Comparison of ENCODE assay signal across 8 cellular contexts in the genomic region with DNA sequence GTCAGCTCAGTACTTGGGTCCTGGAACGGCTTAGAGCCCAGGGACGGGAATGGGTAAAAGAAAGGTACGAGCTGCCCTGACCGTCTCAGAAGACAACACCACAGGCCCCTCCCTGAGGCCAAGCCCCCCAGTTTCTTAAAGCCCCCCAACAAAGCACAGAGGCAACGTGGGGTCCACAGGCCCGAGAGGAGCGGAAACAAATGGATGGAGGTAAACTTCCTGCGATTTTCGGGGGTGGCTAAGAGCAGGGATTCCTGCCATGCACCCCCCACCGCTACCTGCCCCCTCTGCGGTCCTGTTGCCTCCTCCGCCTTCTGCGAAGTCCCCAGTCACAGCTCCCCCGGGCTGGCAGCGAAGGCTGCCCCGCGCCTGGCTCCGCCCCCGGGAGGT. TPM values are rescaled to one million over a fixed set of nuclear protein-coding genes. Genes with fewer than 3 reads are reported as not detected.
A peak's percentile ranks its signal among the peaks of the same experiment; 100 is the strongest.
DNase-seq lines count a peak whose midpoint lies in the region; ATAC-seq and TF ChIP-seq lines count a peak whose summit lies in the region.

No MANE protein-coding gene starts in this region.

- peaks cover 16% of the 10 kb centered on the region for H3K27me3 Mint-ChIP-seq in CD4-positive, alpha-beta T cell

- no peak for TF ChIP-seq POLR2A in thyroid gland (IDR thresholded peaks at IDR 0.05)

- no peak for TF ChIP-seq CTCF in CD4-positive, alpha-beta T cell (IDR thresholded peaks at IDR 0.05)
- no peak for TF ChIP-seq CTCF in lung (IDR thresholded peaks at IDR 0.05; ENCODE audit: control extremely low read depth, extremely low read depth)
- no peak for TF ChIP-seq CTCF in thyroid gland (IDR thresholded peaks at IDR 0.05)

- H3K4me3 Mint-ChIP-seq in CD4-positive, alpha-beta T cell, result peak overlapping the region; percentile 78

- H3K4me1 Mint-ChIP-seq in CD4-positive, alpha-beta T cell (ENCODE audit: low read depth), result peaks cover 10% of the 10 kb centered on the region

- no peaks in the 10 kb centered on the region for H3K9me3 ChIP-seq in CD4-positive, alpha-beta T cell (ENCODE audit: control insufficient read depth, low read length)
- H3K9me3 ChIP-seq in lung (ENCODE audit: control insufficient read depth in 2 of 2, insufficient read depth in 1 of 2, low read length in 1 of 2), result peaks cover 0 to 2% of the 10 kb centered on the region in 2 donors
- no peaks in the 10 kb centered on the region for H3K9me3 ChIP-seq in thyroid gland

- no peaks in the 10 kb centered on the region for H3K36me3 Mint-ChIP-seq in CD4-positive, alpha-beta T cell (ENCODE audit: low read depth)

- peak; percentile 18 for ATAC-seq in CD4-positive, alpha-beta T cell (ENCODE audit: poor library complexity)
- ATAC-seq in lung (ENCODE audit: insufficient read depth, low FRiP score), result no peak
- ATAC-seq in HG03095 (IDR thresholded peaks at IDR 0.05; ENCODE audit: unreplicated experiment), result no peak
- no peak for ATAC-seq in HG02973 (IDR thresholded peaks at IDR 0.05; ENCODE audit: unreplicated experiment)

- peaks cover 0 to 12% of the 10 kb centered on the region in 2 donors for H3K4me1 ChIP-seq in lung (ENCODE audit: control insufficient read depth in 2 of 2, insufficient read depth in 2 of 2, low read length in 2 of 2)
- peaks cover 17 to 29% of the 10 kb centered on the region in 2 donors for H3K4me1 ChIP-seq in thyroid gland

- peaks cover 18% of the 10 kb centered on the region for H3K27me3 ChIP-seq in CD4-positive, alpha-beta T cell (ENCODE audit: control insufficient read depth, insufficient read depth, low read length)
- H3K27me3 ChIP-seq in lung (ENCODE audit: control insufficient read depth, insufficient read depth), result no peaks in the 10 kb centered on the region
- H3K27me3 ChIP-seq in thyroid gland, result no peaks in the 10 kb centered on the region

- no peak overlapping the region for H3K27ac ChIP-seq in CD4-positive, alpha-beta T cell (ENCODE audit: low read depth, low read length)
- H3K27ac ChIP-seq in cingulate gyrus (ENCODE audit: low read depth, low read length) (peak overlapping the region; percentile 81), lung (ENCODE audit: low read depth in 1 of 2, low read length in 1 of 2) (no peak overlapping the region), thyroid gland (peak overlapping the region; percentile 70 to 81 (median 81))

- POLR2A ChIA-PET in CD4-positive, alpha-beta T cell (lab: Charles Lee), result interaction anchor here (0.5 kb wide), 1 partner anchor 283 kb away, joined by 3 read pairs; no protein-coding TSS in a partner anchor

- peak in 5 of 10 experiments; percentile 5 to 41 (median 7) for DNase-seq in CD4-positive, alpha-beta T cell
- DNase-seq in NCI-H1105 treated with DMSO at 0.1 percent for 48 hours (lab: John Stamatoyannopoulos, UW) (peak; percentile 40), lung (ENCODE audit: low spot score) (no peak), thyroid gland (no peak), putamen (ENCODE audit: low spot score) (no peak)

- 5% methylated on average over 12 to 19 of the region's 19 CpGs for WGBS in lung, 2 donors
- 4 to 11% methylated on average over 5 to 13 of the region's 19 CpGs for WGBS in thyroid gland, 2 donors

- intact Hi-C loops in CD4-positive, alpha-beta T cell (cut with DNase I, micrococcal nuclease), result no loop called here
- intact Hi-C loops in thyroid gland (cut with DNase I), result no loop called here

- H3K9me3 Mint-ChIP-seq in CD4-positive, alpha-beta T cell, result no peaks in the 10 kb centered on the region

- H3K36me3 ChIP-seq in lung (ENCODE audit: control insufficient read depth in 2 of 2, insufficient read depth in 2 of 2, low read length in 2 of 2), result no peaks in the 10 kb centered on the region
- no peaks in the 10 kb centered on the region for H3K36me3 ChIP-seq in thyroid gland

- peak overlapping the region; percentile 35 for H3K4me3 ChIP-seq in lung
- peak overlapping the region; percentile 5 to 85 (median 49) for H3K4me3 ChIP-seq in thyroid gland (replicated peaks in 1 of 3)

- H3K27ac Mint-ChIP-seq in CD4-positive, alpha-beta T cell, result no peak overlapping the region

- CTCF ChIA-PET in CD4-positive, alpha-beta T cell (lab: Charles Lee), result interaction anchor here (1.0 kb wide), 1 partner anchor 13 kb away, joined by 3 read pairs; no protein-coding TSS in a partner anchor

RNA-seq across cellular contexts. Expression of a gene that starts 48.2 kb away (rescaled TPM):
- total RNA-seq in CD4-positive, alpha-beta T cell, result 1 to 10 TPM; 5.3 to 6.3 TPM
- total RNA-seq in lung, result 10 to 100 TPM; 81.7 to 96.7 TPM
- 10 to 100 TPM; 10.9 to 11.1 TPM for polyA plus RNA-seq in lung
- 100 to 1,000 TPM; 182 to 387 (median 289) TPM for total RNA-seq in thyroid gland

Comparison
In these comparisons a context has a peak if more than half of its experiments do, and no peak if none do; other contexts are left out.
1. H3K27ac ChIP-seq: peak in cingulate gyrus (single experiment) and thyroid gland (3 of 3); none in CD4-positive, alpha-beta T cell (single experiment) and lung (0 of 2).
2. RNA of a gene that starts 48.2 kb away (total RNA-seq): 182 to 387 TPM in thyroid gland and 81.7 to 96.7 TPM in lung; 5.3 to 6.3 TPM in CD4-positive, alpha-beta T cell; every median in the first group is over 10 times any median in the second.